ENCODE assay signal across 14 cellular contexts in the genomic region with DNA sequence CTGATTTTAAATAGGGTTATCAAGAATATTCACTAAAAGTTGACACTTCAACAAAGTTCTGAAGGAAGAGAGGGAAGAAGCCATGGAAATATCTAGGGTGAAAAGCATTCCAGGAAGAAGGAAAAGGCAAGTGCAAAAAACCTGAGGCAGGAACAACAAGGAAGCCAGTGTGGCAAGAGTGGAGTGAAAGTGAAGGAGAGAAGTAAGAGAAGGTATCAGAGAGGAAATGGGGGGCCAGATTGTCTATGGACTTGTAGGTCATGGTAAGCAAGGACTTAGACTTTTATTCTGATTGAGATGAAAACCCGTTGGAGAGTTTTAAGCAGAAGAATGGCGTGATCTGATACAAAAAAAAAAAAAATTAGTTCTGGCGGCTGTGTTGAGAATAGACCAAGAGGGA. TPM values are rescaled to one million over a fixed set of nuclear protein-coding genes. Genes with fewer than 3 reads are reported as not detected.
DNase-seq lines count a peak whose midpoint lies in the region; ATAC-seq and TF ChIP-seq lines count a peak whose summit lies in the region.
"Had no signal": no experiment of that assay in that cellular context is flagged by ENCODE, and none has a peak within 500 bp of the region (broad histone marks: within the 10 kb centered on the region; RNA-seq: fewer than 3 reads in every experiment).

No MANE protein-coding gene starts in this region.

- H3K4me1 Mint-ChIP-seq in T-helper 1 cell treated with Interleukin-12 subunit alpha and Interleukin-12 subunit beta and Interleukin-4 antibody, amounts not matched to agents 30 μg/mL and 1 μg/mL, for 36 hours (ENCODE audit: low read depth): peaks cover 28% of the 10 kb centered on the region
- peaks cover 66% of the 10 kb centered on the region for H3K4me1 Mint-ChIP-seq in stimulated activated naive CD8-positive, alpha-beta T cell treated with anti-CD3 and anti-CD28 coated beads, Interleukin-15, Interleukin-2, amounts not matched to agents 100 ng/mL and 50 ng/mL, for 24 hours (ENCODE audit: low read depth)
- H3K4me1 Mint-ChIP-seq in mesothelial cell of epicardium (peaks cover 43% of the 10 kb centered on the region), type B pancreatic cell (ENCODE audit: unreplicated experiment) (peaks cover 17% of the 10 kb centered on the region)

- DNase-seq in T-helper 1 cell: no peak
- no peak for DNase-seq in stimulated activated naive CD8-positive, alpha-beta T cell treated with anti-CD3 and anti-CD28 coated beads, Interleukin-15, Interleukin-2, amounts not matched to agents 100 U/mL and 50 U/mL, for 24 hours
- no peak for DNase-seq in mesothelial cell of epicardium (ENCODE audit: low spot score in 2 of 2, unreplicated experiment in 2 of 2)
- DNase-seq in type B pancreatic cell (ENCODE audit: extremely low spot score, unreplicated experiment): no peak
- no peak for DNase-seq in NCI-H82 treated with DMSO at 0.1 percent for 48 hours (lab: John Stamatoyannopoulos, UW; ENCODE audit: unreplicated experiment)
- DNase-seq: BE2C; CD8-positive, alpha-beta T cell; DMS79 treated with DMSO at 0.1 percent for 48 hours; NCI-H187; NCI-H226; NCI-H526 treated with DMSO at 0.1 percent for 48 hours had no signal

- ATAC-seq in stimulated activated naive CD8-positive, alpha-beta T cell treated with anti-CD3 and anti-CD28 coated beads, Interleukin-15, Interleukin-2, amounts not matched to agents 100 U/mL and 50 U/mL, for 24 hours: no peak
- ATAC-seq in GM18505 (IDR thresholded peaks at IDR 0.05; ENCODE audit: unreplicated experiment): no peak
- ATAC-seq: CD8-positive, alpha-beta T cell had no signal

- TF ChIP-seq CTCF in mesothelial cell of epicardium (IDR thresholded peaks at IDR 0.05; ENCODE audit: unreplicated experiment) (no peak), type B pancreatic cell (conservative IDR thresholded peaks at IDR 0.05) (no peak)

- H3K27me3 Mint-ChIP-seq in T-helper 1 cell treated with Interleukin-12 subunit alpha and Interleukin-12 subunit beta and Interleukin-4 antibody, amounts not matched to agents 30 μg/mL and 1 μg/mL, for 36 hours (ENCODE audit: low read depth): no peaks in the 10 kb centered on the region
- H3K27me3 Mint-ChIP-seq in stimulated activated naive CD8-positive, alpha-beta T cell treated with anti-CD3 and anti-CD28 coated beads, Interleukin-15, Interleukin-2, amounts not matched to agents 100 ng/mL and 50 ng/mL, for 24 hours: no peaks in the 10 kb centered on the region
- no peaks in the 10 kb centered on the region for H3K27me3 Mint-ChIP-seq in mesothelial cell of epicardium (ENCODE audit: low read depth)
- no peaks in the 10 kb centered on the region for H3K27me3 Mint-ChIP-seq in type B pancreatic cell

- no peak for TF ChIP-seq POLR2A in GM18505 (IDR thresholded peaks at IDR 0.05; ENCODE audit: borderline replicate concordance, extremely low read depth, insufficient read depth, insufficient read length)

- H3K27ac Mint-ChIP-seq in T-helper 1 cell treated with Interleukin-12 subunit alpha and Interleukin-12 subunit beta and Interleukin-4 antibody, amounts not matched to agents 30 μg/mL and 1 μg/mL, for 36 hours: peak overlapping the region; percentile 10
- peak overlapping the region; percentile 54 for H3K27ac Mint-ChIP-seq in stimulated activated naive CD8-positive, alpha-beta T cell treated with anti-CD3 and anti-CD28 coated beads, Interleukin-15, Interleukin-2, amounts not matched to agents 100 ng/mL and 50 ng/mL, for 24 hours
- H3K27ac Mint-ChIP-seq in mesothelial cell of epicardium (peak overlapping the region; percentile 82), type B pancreatic cell (peak overlapping the region; percentile 33)
- H3K27ac Mint-ChIP-seq: CD8-positive, alpha-beta T cell had no signal

- no peaks in the 10 kb centered on the region for H3K9me3 Mint-ChIP-seq in T-helper 1 cell treated with Interleukin-12 subunit alpha and Interleukin-12 subunit beta and Interleukin-4 antibody, amounts not matched to agents 30 μg/mL and 1 μg/mL, for 36 hours
- no peaks in the 10 kb centered on the region for H3K9me3 Mint-ChIP-seq in stimulated activated naive CD8-positive, alpha-beta T cell treated with anti-CD3 and anti-CD28 coated beads, Interleukin-15, Interleukin-2, amounts not matched to agents 100 ng/mL and 50 ng/mL, for 24 hours
- no peaks in the 10 kb centered on the region for H3K9me3 Mint-ChIP-seq in mesothelial cell of epicardium
- H3K9me3 Mint-ChIP-seq in type B pancreatic cell: no peaks in the 10 kb centered on the region
- H3K9me3 Mint-ChIP-seq: CD8-positive, alpha-beta T cell had no signal

- H3K36me3 Mint-ChIP-seq in T-helper 1 cell treated with Interleukin-12 subunit alpha and Interleukin-12 subunit beta and Interleukin-4 antibody, amounts not matched to agents 30 μg/mL and 1 μg/mL, for 36 hours (ENCODE audit: low read depth): peaks cover 21% of the 10 kb centered on the region
- peaks cover 7% of the 10 kb centered on the region for H3K36me3 Mint-ChIP-seq in stimulated activated naive CD8-positive, alpha-beta T cell treated with anti-CD3 and anti-CD28 coated beads, Interleukin-15, Interleukin-2, amounts not matched to agents 100 ng/mL and 50 ng/mL, for 24 hours (ENCODE audit: low read depth)
- H3K36me3 Mint-ChIP-seq in mesothelial cell of epicardium (peaks cover 5% of the 10 kb centered on the region), type B pancreatic cell (peaks cover 15% of the 10 kb centered on the region)

- H3K4me3 Mint-ChIP-seq in T-helper 1 cell treated with Interleukin-12 subunit alpha and Interleukin-12 subunit beta and Interleukin-4 antibody, amounts not matched to agents 30 μg/mL and 1 μg/mL, for 36 hours: no peak overlapping the region
- H3K4me3 Mint-ChIP-seq in stimulated activated naive CD8-positive, alpha-beta T cell treated with anti-CD3 and anti-CD28 coated beads, Interleukin-15, Interleukin-2, amounts not matched to agents 100 ng/mL and 50 ng/mL, for 24 hours: no peak overlapping the region
- H3K4me3 Mint-ChIP-seq in mesothelial cell of epicardium (no peak overlapping the region), type B pancreatic cell (no peak overlapping the region)
- H3K4me3 Mint-ChIP-seq: CD8-positive, alpha-beta T cell had no signal

RNA-seq across cellular contexts. Expression of gene ZNF609, which starts 18.5 kb away (rescaled TPM):
- total RNA-seq in mesothelial cell of epicardium (75.4 to 77.1 TPM (median 76.0 TPM) in 3 replicates), type B pancreatic cell (ENCODE audit: low replicate concordance) (51.5 and 53.1 TPM in 2 replicates)

RNA-seq across cellular contexts. Expression of gene TRIP4, which starts 54.2 kb away (rescaled TPM):
- total RNA-seq in mesothelial cell of epicardium: 22.0 to 22.7 TPM (median 22.6 TPM) in 3 replicates
- total RNA-seq in type B pancreatic cell (ENCODE audit: low replicate concordance): 21.1 and 22.4 TPM in 2 replicates

Comparison
In these comparisons a context has a peak if more than half of its experiments do, and no peak if none do; other contexts are left out.
1. H3K27ac Mint-ChIP-seq: peak in every context shown above with its lines; median percentile 82 in mesothelial cell of epicardium; 54 in stimulated activated naive CD8-positive, alpha-beta T cell treated with anti-CD3 and anti-CD28 coated beads, Interleukin-15, Interleukin-2, amounts not matched to agents 100 ng/mL and 50 ng/mL, for 24 hours; 33 in type B pancreatic cell; 10 in T-helper 1 cell treated with Interleukin-12 subunit alpha and Interleukin-12 subunit beta and Interleukin-4 antibody, amounts not matched to agents 30 μg/mL and 1 μg/mL, for 36 hours.